In the genomic region with DNA sequence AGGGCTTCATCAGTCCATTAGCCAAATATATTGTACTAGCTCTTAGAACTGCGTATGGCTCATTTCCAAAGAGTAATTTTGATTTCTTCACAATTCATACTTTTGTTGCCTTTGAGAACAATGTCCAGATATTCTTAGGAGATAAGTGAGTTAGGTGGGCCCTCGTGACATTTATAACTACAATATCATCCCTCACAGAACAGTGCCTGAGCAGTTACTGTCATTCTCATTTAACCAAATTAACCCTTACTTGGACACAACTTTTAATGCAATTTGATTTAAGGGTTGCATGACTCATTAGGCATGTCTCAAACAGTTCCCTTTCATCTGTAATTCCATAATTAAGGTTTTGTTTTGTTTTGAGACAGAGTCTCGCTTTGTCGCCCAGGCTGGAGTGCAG, we compare ENCODE assay signal across 17 cellular contexts.
A peak's percentile ranks its signal among the peaks of the same experiment; 100 is the strongest.
DNase-seq lines count a peak whose midpoint lies in the region; ATAC-seq and TF ChIP-seq lines count a peak whose summit lies in the region.
"Had no signal": no experiment of that assay in that cellular context is flagged by ENCODE, and none has a peak within 500 bp of the region (broad histone marks: within the 10 kb centered on the region; RNA-seq: fewer than 3 reads in every experiment).

No MANE protein-coding gene starts in this region.

- no peak overlapping the region for H3K27ac Mint-ChIP-seq in endodermal cell
- H3K27ac Mint-ChIP-seq in MCF 10A (ENCODE audit: low read depth, unreplicated experiment): no peak overlapping the region
- H3K27ac Mint-ChIP-seq in CD4-positive, alpha-beta memory T cell: no peak overlapping the region
- H3K27ac Mint-ChIP-seq: CD4-positive, CD25-positive, alpha-beta regulatory T cell; CD8-positive, alpha-beta T cell had no signal

- TF ChIP-seq EP300 in SK-N-SH (IDR thresholded peaks at IDR 0.05; ENCODE audit: borderline replicate concordance in 1 of 2, low read depth in 1 of 2, low read length in 1 of 2): no peak

- no peaks in the 10 kb centered on the region for H4K20me1 ChIP-seq in SK-N-SH (ENCODE audit: insufficient read depth)
- H4K20me1 ChIP-seq: BLaER1 had no signal

- ATAC-seq in HG03159 (IDR thresholded peaks at IDR 0.05; ENCODE audit: unreplicated experiment): no peak
- ATAC-seq: CD8-positive, alpha-beta T cell had no signal

- H3K4me1 Mint-ChIP-seq in endodermal cell: no peaks in the 10 kb centered on the region
- no peaks in the 10 kb centered on the region for H3K4me1 Mint-ChIP-seq in MCF 10A (ENCODE audit: insufficient read depth, unreplicated experiment)
- no peaks in the 10 kb centered on the region for H3K4me1 Mint-ChIP-seq in CD4-positive, alpha-beta memory T cell
- H3K4me1 Mint-ChIP-seq: CD14-positive monocyte; CD4-positive, CD25-positive, alpha-beta regulatory T cell had no signal

- DNase-seq in SK-N-SH (no peak), endodermal cell (no peak), MCF 10A (ENCODE audit: unreplicated experiment) (no peak)
- no peak for DNase-seq in CD4-positive, alpha-beta memory T cell
- DNase-seq: 8988T; ACHN; BE2C; C1 segment of cervical spinal cord; Caco-2; Calu3; CD4-positive, CD25-positive, alpha-beta regulatory T cell; CD8-positive, alpha-beta T cell; DMS79 treated with DMSO at 0.1 percent for 48 hours; GF-D8 had no signal

- no peak overlapping the region for H3K9ac ChIP-seq in SK-N-SH
- no peak overlapping the region for H3K9ac ChIP-seq in endodermal cell (ENCODE audit: extremely low read depth, low read length, poor library complexity, severe bottlenecking)
- H3K9ac ChIP-seq: BLaER1 had no signal

- H3K9me3 ChIP-seq in SK-N-SH: no peaks in the 10 kb centered on the region
- peaks cover 7% of the 10 kb centered on the region for H3K9me3 ChIP-seq in endodermal cell (ENCODE audit: control insufficient read depth, low read length)
- no peaks in the 10 kb centered on the region for H3K9me3 ChIP-seq in CD4-positive, alpha-beta memory T cell (ENCODE audit: control insufficient read depth in 1 of 2, low read length in 2 of 2)
- H3K9me3 ChIP-seq: BE2C had no signal

- H3K4me3 Mint-ChIP-seq in endodermal cell: no peak overlapping the region
- no peak overlapping the region for H3K4me3 Mint-ChIP-seq in MCF 10A (ENCODE audit: unreplicated experiment)
- no peak overlapping the region for H3K4me3 Mint-ChIP-seq in CD4-positive, alpha-beta memory T cell
- H3K4me3 Mint-ChIP-seq: CD14-positive monocyte; CD4-positive, CD25-positive, alpha-beta regulatory T cell; CD8-positive, alpha-beta T cell had no signal

- CTCF ChIA-PET in SK-N-SH (lab: Yijun Ruan, JAX) (interaction anchor here (0.6 to 2.2 kb wide), 4 partner anchors 10 to 1016 kb away, joined by 3 to 12 read pairs (median 4); no protein-coding TSS in a partner anchor), MCF 10A (lab: Yijun Ruan, JAX) (interaction anchor here (0.5 to 20.0 kb wide), 14 partner anchors 9 to 1305 kb away, joined by 3 to 624 read pairs (median 4); no protein-coding TSS in a partner anchor)
- CTCF ChIA-PET in CD4-positive, alpha-beta memory T cell (lab: Charles Lee; ENCODE audit: partially characterized antibody): interaction anchor here (1.7 to 3.2 kb wide), 2 partner anchors 10 kb away, joined by 7 to 17 read pairs; no protein-coding TSS in a partner anchor

- no peaks in the 10 kb centered on the region for H3K79me2 ChIP-seq in SK-N-SH (ENCODE audit: insufficient read depth)

- no peak for TF ChIP-seq RAD21 in SK-N-SH (IDR thresholded peaks at IDR 0.05; ENCODE audit: low read length)

- H3K9me3 Mint-ChIP-seq in endodermal cell: peaks cover 8% of the 10 kb centered on the region
- H3K9me3 Mint-ChIP-seq in MCF 10A (ENCODE audit: unreplicated experiment): no peaks in the 10 kb centered on the region
- peaks cover 2 to 11% (median 4%) of the 10 kb centered on the region in 8 donors for H3K9me3 Mint-ChIP-seq in CD4-positive, alpha-beta memory T cell

- H3K27me3 Mint-ChIP-seq in endodermal cell (ENCODE audit: insufficient read depth) (no peaks in the 10 kb centered on the region), MCF 10A (ENCODE audit: insufficient read depth, unreplicated experiment) (peaks cover 22% of the 10 kb centered on the region)
- peaks cover 12 to 17% of the 10 kb centered on the region in 2 donors for H3K27me3 Mint-ChIP-seq in CD4-positive, alpha-beta memory T cell

- intact Hi-C loops in MCF 10A (cut with micrococcal nuclease): no loop called here
- intact Hi-C loops in CD4-positive, alpha-beta memory T cell (cut with micrococcal nuclease): no loop called here

- no peaks in the 10 kb centered on the region for H3K27me3 ChIP-seq in SK-N-SH (ENCODE audit: insufficient read depth)
- no peaks in the 10 kb centered on the region for H3K27me3 ChIP-seq in endodermal cell (ENCODE audit: control insufficient read depth, insufficient read depth, low read length, poor library complexity, severe bottlenecking)
- H3K27me3 ChIP-seq in CD4-positive, alpha-beta memory T cell (ENCODE audit: insufficient read depth, low read length): no peaks in the 10 kb centered on the region
- H3K27me3 ChIP-seq: BE2C, BLaER1 had no signal

- no peak overlapping the region for H3K4me3 ChIP-seq in SK-N-SH (ENCODE audit: low read depth in 2 of 2, low read length in 1 of 2)
- no peak overlapping the region for H3K4me3 ChIP-seq in endodermal cell (ENCODE audit: low read length)
- H3K4me3 ChIP-seq in CD4-positive, alpha-beta memory T cell (ENCODE audit: low read length in 2 of 2): no peak overlapping the region
- H3K4me3 ChIP-seq: BLaER1 had no signal

- 55% methylated on average over 4 of the region's 4 CpGs for WGBS in SK-N-SH (ENCODE audit: low lambda C conversion rate)
- WGBS in endodermal cell (ENCODE audit: insufficient coverage in 1 of 2, insufficient read length in 1 of 2), 2 experiments: 88 to 96% methylated on average over 3 to 4 of the region's 4 CpGs

- no peaks in the 10 kb centered on the region for H3K4me1 ChIP-seq in SK-N-SH (ENCODE audit: control insufficient read depth in 1 of 2, insufficient read depth in 2 of 2, low read depth in 1 of 2, low read length in 1 of 2)
- H3K4me1 ChIP-seq in endodermal cell (ENCODE audit: control insufficient read depth, insufficient read depth, low read length): no peaks in the 10 kb centered on the region
- H3K4me1 ChIP-seq in CD4-positive, alpha-beta memory T cell (ENCODE audit: insufficient read depth, low read length): no peaks in the 10 kb centered on the region
- H3K4me1 ChIP-seq: BE2C, BLaER1, Caco-2 had no signal

- H3K36me3 Mint-ChIP-seq in endodermal cell (ENCODE audit: low read depth) (no peaks in the 10 kb centered on the region), MCF 10A (ENCODE audit: insufficient read depth, unreplicated experiment) (no peaks in the 10 kb centered on the region)
- H3K36me3 Mint-ChIP-seq in CD4-positive, alpha-beta memory T cell: no peaks in the 10 kb centered on the region
- H3K36me3 Mint-ChIP-seq: CD14-positive monocyte; CD4-positive, CD25-positive, alpha-beta regulatory T cell; CD8-positive, alpha-beta T cell had no signal

- POLR2A ChIA-PET in SK-N-SH (lab: Yijun Ruan, JAX) (no interaction called here), MCF 10A (lab: Yijun Ruan, JAX) (no interaction called here)
- POLR2A ChIA-PET in CD4-positive, alpha-beta memory T cell (lab: Charles Lee; ENCODE audit: partially characterized antibody): no interaction called here

- H3F3A ChIP-seq in SK-N-SH (replicated peaks; ENCODE audit: insufficient read depth): no peaks in the 10 kb centered on the region

- BruUV-seq in MCF 10A (replicated peaks; lab: Mats Ljungman, UMichigan): no TSS peak

- H3K27ac ChIP-seq in SK-N-SH (ENCODE audit: low read depth in 2 of 2, low read length in 1 of 2) (no peak overlapping the region), endodermal cell (ENCODE audit: low read depth, low read length) (peak overlapping the region; percentile 49)
- no peak overlapping the region for H3K27ac ChIP-seq in CD4-positive, alpha-beta memory T cell (ENCODE audit: low read depth, low read length)
- H3K27ac ChIP-seq: BLaER1 had no signal

- H3K9me2 ChIP-seq in SK-N-SH: no peaks in the 10 kb centered on the region

- H3K36me3 ChIP-seq in SK-N-SH (replicated peaks in 1 of 2; ENCODE audit: control insufficient read depth in 1 of 2, insufficient read depth in 2 of 2, low read length in 1 of 2) (no peaks in the 10 kb centered on the region), endodermal cell (ENCODE audit: control insufficient read depth, insufficient read depth, low read length) (no peaks in the 10 kb centered on the region)
- no peaks in the 10 kb centered on the region for H3K36me3 ChIP-seq in CD4-positive, alpha-beta memory T cell (ENCODE audit: insufficient read depth, low read length)
- H3K36me3 ChIP-seq: BE2C, BLaER1 had no signal

- H3K4me2 ChIP-seq in SK-N-SH: no peak overlapping the region
- H3K4me2 ChIP-seq: BLaER1 had no signal

- TF ChIP-seq CTCF in SK-N-SH (IDR thresholded peaks at IDR 0.05): no peak
- TF ChIP-seq CTCF in endodermal cell (conservative IDR thresholded peaks at IDR 0.05): no peak
- no peak for TF ChIP-seq CTCF in MCF 10A (IDR thresholded peaks at IDR 0.05; ENCODE audit: unreplicated experiment)

- H2AFZ ChIP-seq in SK-N-SH (ENCODE audit: low read depth): no peak overlapping the region

TF ChIP-seq in SK-N-SH, 30 proteins besides CTCF, POLR2A, EP300 and RAD21:
- no peak for TF ChIP-seq POLR2AphosphoS5 (IDR thresholded peaks at IDR 0.05; ENCODE audit: low read depth, low read length)
- TF ChIP-seq GATA2 (CRISPR knock-in tag; IDR thresholded peaks at IDR 0.05): no peak
- no peak for TF ChIP-seq FOSL2 (IDR thresholded peaks at IDR 0.05; ENCODE audit: borderline replicate concordance, low read depth)
- TF ChIP-seq, protein P1, sequence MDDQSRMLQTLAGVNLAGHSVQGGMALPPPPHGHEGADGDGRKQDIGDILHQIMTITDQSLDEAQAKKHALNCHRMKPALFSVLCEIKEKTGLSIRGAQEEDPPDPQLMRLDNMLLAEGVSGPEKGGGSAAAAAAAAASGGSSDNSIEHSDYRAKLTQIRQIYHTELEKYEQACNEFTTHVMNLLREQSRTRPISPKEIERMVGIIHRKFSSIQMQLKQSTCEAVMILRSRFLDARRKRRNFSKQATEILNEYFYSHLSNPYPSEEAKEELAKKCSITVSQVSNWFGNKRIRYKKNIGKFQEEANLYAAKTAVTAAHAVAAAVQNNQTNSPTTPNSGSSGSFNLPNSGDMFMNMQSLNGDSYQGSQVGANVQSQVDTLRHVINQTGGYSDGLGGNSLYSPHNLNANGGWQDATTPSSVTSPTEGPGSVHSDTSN (IDR thresholded peaks at IDR 0.05): 0 out of 2 replicates have a peak, but pooled peaks have one; percentile 7
- no peak for TF ChIP-seq NFIC (IDR thresholded peaks at IDR 0.05; ENCODE audit: borderline replicate concordance)
- TF ChIP-seq GABPA (IDR thresholded peaks at IDR 0.05; ENCODE audit: low read depth): no peak
- TF ChIP-seq USF1 (IDR thresholded peaks at IDR 0.05; ENCODE audit: borderline replicate concordance, low read depth): no peak
